In the genomic region with DNA sequence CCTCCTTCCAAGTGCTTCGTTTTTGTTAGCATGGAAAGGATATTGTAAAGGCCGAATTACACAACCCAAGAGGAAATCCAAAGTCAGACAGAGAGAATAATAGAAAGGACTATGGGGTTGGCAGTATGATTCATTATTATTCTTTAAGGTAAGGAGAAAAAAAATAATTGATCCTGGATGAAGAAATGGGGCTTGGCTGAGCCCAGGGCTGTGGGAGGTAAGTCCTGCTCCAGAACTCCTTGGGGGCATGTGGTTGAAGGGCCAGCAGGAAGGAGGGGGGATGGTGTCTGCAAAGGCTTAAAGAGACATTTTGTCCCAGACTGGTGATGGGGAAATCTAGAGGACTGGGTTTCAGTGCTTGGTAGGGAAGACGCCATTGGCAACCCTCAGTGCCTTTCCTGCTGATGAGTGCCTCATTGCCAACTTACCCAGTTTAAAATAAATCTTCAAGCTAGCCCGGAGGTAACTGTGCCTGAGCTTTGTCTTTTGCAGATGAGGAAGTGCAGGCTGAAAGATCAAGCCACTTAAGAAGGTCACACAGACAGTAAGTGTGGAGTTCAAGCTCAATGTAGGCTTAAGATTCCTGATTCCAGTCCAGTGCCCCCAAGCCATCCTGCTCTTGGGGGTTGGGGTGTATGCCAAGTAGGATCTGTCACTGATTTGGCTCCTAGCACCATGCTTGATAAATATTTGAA, we compare ENCODE assay signal across 29 cellular contexts. TPM values are rescaled to one million over a fixed set of nuclear protein-coding genes. Genes with fewer than 3 reads are reported as not detected.
DNase-seq lines count a peak whose midpoint lies in the region; TF ChIP-seq lines count a peak whose summit lies in the region.
"Had no signal": no experiment of that assay in that cellular context is flagged by ENCODE, and none has a peak within 500 bp of the region (broad histone marks: within the 10 kb centered on the region; RNA-seq: fewer than 3 reads in every experiment).

No MANE protein-coding gene starts in this region.

- peak overlapping the region; percentile 31 for H3K4me2 ChIP-seq in BLaER1

- H3K4me3 ChIP-seq in BLaER1 (no peak overlapping the region), MG63 (no peak overlapping the region), breast epithelium (no peak overlapping the region), fibroblast of mammary gland (ENCODE audit: control insufficient read depth, low read depth, low read length) (no peak overlapping the region)
- H3K4me3 ChIP-seq: heart right ventricle, right lobe of liver had no signal

- H3K9me3 ChIP-seq in BLaER1 (no peaks in the 10 kb centered on the region), MG63 (no peaks in the 10 kb centered on the region; the same call in 1 of the 2 replicates), breast epithelium (no peaks in the 10 kb centered on the region)
- H3K9me3 ChIP-seq: right lobe of liver had no signal

- H3K27me3 Mint-ChIP-seq in nephron progenitor cell (ENCODE audit: low read depth, poor library complexity), result peaks cover 19% of the 10 kb centered on the region
- H3K27me3 Mint-ChIP-seq in chondrocyte (ENCODE audit: low read depth), result no peaks in the 10 kb centered on the region

- no peak for TF ChIP-seq POLR2A in breast epithelium (IDR thresholded peaks at IDR 0.05)

- TF ChIP-seq CTCF in breast epithelium (IDR thresholded peaks at IDR 0.05) (no peak), fibroblast of mammary gland (conservative IDR thresholded peaks at IDR 0.05; ENCODE audit: control insufficient read depth, insufficient read depth, low read depth, low read length) (no peak), nephron progenitor cell (IDR thresholded peaks at IDR 0.05) (no peak), chondrocyte (IDR thresholded peaks at IDR 0.05) (no peak), GM13977 (IDR thresholded peaks at IDR 0.05; ENCODE audit: extremely low read depth, insufficient read depth, missing control alignments) (no peak)

- DNase-seq in MG63 (peak; percentile 74), breast epithelium (ENCODE audit: low spot score in 2 of 2) (peak in 1 of 2 donors; percentile 77), fibroblast of mammary gland (ENCODE audit: low read depth) (peak; percentile 33), H4 (ENCODE audit: low spot score) (no peak), nephron progenitor cell (no peak), chondrocyte (ENCODE audit: low spot score) (no peak), GM13977 (ENCODE audit: low spot score) (no peak)
- DNase-seq: activated CD4-positive, CD25-positive, alpha-beta regulatory T cell; activated CD8-positive, alpha-beta T cell treated with anti-CD3 and anti-CD28 coated beads for 36 hours; activated naive CD4-positive, alpha-beta T cell treated with Interleukin-2 at 50 U/mL for 16 hours; activated T-cell treated with anti-CD3 and anti-CD28 coated beads, Interleukin-2, amount 50 U/mL, for 1 hour; aorta; DMS 273 treated with DMSO at 0.1 percent for 48 hours; effector memory CD4-positive, alpha-beta T cell; heart right ventricle; NCI-H1436 treated with DMSO at 0.1 percent for 48 hours; NCI-H510A treated with DMSO at 0.1 percent for 48 hours; right lobe of liver; stimulated activated CD4-positive, alpha-beta T cell treated with anti-CD3 and anti-CD28 coated beads, Interleukin-15, amount 100 ng/mL, for 24 hours; stimulated activated CD8-positive, alpha-beta memory T cell treated with anti-CD3 and anti-CD28 coated beads, Interleukin-4, amount 100 ng/mL, for 48 hours; T1000 had no signal

- H3K4me1 ChIP-seq in BLaER1 (peaks cover 13% of the 10 kb centered on the region), breast epithelium (no peaks in the 10 kb centered on the region)
- H3K4me1 ChIP-seq: parathyroid adenoma, right lobe of liver had no signal

- H3K27me3 ChIP-seq in BLaER1, result no peaks in the 10 kb centered on the region
- H3K27me3 ChIP-seq in MG63, result no peaks in the 10 kb centered on the region
- H3K27me3 ChIP-seq in breast epithelium, result no peaks in the 10 kb centered on the region
- H3K27me3 ChIP-seq: heart right ventricle, right lobe of liver had no signal

- intact Hi-C loops in breast epithelium (cut with DNase I; ENCODE audit: low total_unique reads), result no loop called here

- H3K4me1 Mint-ChIP-seq in nephron progenitor cell (peaks cover 7% of the 10 kb centered on the region), chondrocyte (ENCODE audit: low read depth) (peaks cover 43% of the 10 kb centered on the region)
- H3K4me1 Mint-ChIP-seq: mesothelial cell of epicardium had no signal

- H3K36me3 ChIP-seq in BLaER1 (no peaks in the 10 kb centered on the region), MG63 (no peaks in the 10 kb centered on the region), breast epithelium (no peaks in the 10 kb centered on the region)
- H3K36me3 ChIP-seq: heart right ventricle, right lobe of liver had no signal

- H3K27ac ChIP-seq in BLaER1 (no peak overlapping the region), breast epithelium (peak overlapping the region; percentile 68 to 83)
- H3K27ac ChIP-seq: HL-60, parathyroid adenoma, right lobe of liver had no signal

- no peak overlapping the region for H3K9ac ChIP-seq in BLaER1
- H3K9ac ChIP-seq: parathyroid adenoma had no signal

- no peaks in the 10 kb centered on the region for H3K9me3 Mint-ChIP-seq in nephron progenitor cell
- no peaks in the 10 kb centered on the region for H3K9me3 Mint-ChIP-seq in chondrocyte (ENCODE audit: low read depth)
- H3K9me3 Mint-ChIP-seq: activated CD8-positive, alpha-beta T cell treated with anti-CD3 and anti-CD28 coated beads for 36 hours; natural killer cell treated with Interleukin-12 subunit alpha and Interleukin-12 subunit beta and Interleukin-15 and Interleukin-18, amount 100 ng/mL, for 72 hours had no signal

- H3K27ac Mint-ChIP-seq in nephron progenitor cell (no peak overlapping the region), chondrocyte (ENCODE audit: unreplicated experiment) (no peak overlapping the region)
- H3K27ac Mint-ChIP-seq: activated CD8-positive, alpha-beta T cell treated with anti-CD3 and anti-CD28 coated beads for 36 hours; CD14-positive monocyte; mesothelial cell of epicardium; natural killer cell treated with Interleukin-12 subunit alpha and Interleukin-12 subunit beta and Interleukin-15 and Interleukin-18, amount 100 ng/mL, for 72 hours had no signal

- no peaks in the 10 kb centered on the region for H4K20me1 ChIP-seq in BLaER1

- H3K36me3 Mint-ChIP-seq in nephron progenitor cell (ENCODE audit: low read depth), result no peaks in the 10 kb centered on the region
- H3K36me3 Mint-ChIP-seq in chondrocyte (ENCODE audit: low read depth), result no peaks in the 10 kb centered on the region
- H3K36me3 Mint-ChIP-seq: CD14-positive monocyte; mesothelial cell of epicardium; natural killer cell treated with Interleukin-12 subunit alpha and Interleukin-12 subunit beta and Interleukin-15 and Interleukin-18, amount 100 ng/mL, for 72 hours had no signal

- in situ Hi-C loops in GM13977 (cut with MboI; ENCODE audit: low pct_unique_long_range_greater_than_20kb, low sequenced_read_pairs, unreplicated experiment), result no loop called here

- H3K4me3 Mint-ChIP-seq in nephron progenitor cell (no peak overlapping the region), chondrocyte (ENCODE audit: unreplicated experiment) (no peak overlapping the region)
- H3K4me3 Mint-ChIP-seq: activated CD8-positive, alpha-beta T cell treated with anti-CD3 and anti-CD28 coated beads for 36 hours; mesothelial cell of epicardium; natural killer cell treated with Interleukin-12 subunit alpha and Interleukin-12 subunit beta and Interleukin-15 and Interleukin-18, amount 100 ng/mL, for 72 hours had no signal

RNA-seq across cellular contexts. Expression of a gene that starts 30.2 kb away (rescaled TPM):
- total RNA-seq in MG63 (2014; rRNA removed; shearing (Covaris generic); ENCODE audit: low replicate concordance), result 0.59 TPM in 1 of 2 replicates, not detected in the other
- total RNA-seq in breast epithelium, result 1 to 10 TPM in 2 of 3 donors, not detected in 1; 1.3 to 7.9 TPM
- not detected in 2 replicates for total RNA-seq in H4 (2014; rRNA removed; shearing (Covaris generic))
- total RNA-seq in chondrocyte, result not detected in 3 replicates
- total RNA-seq: activated CD8-positive, alpha-beta T cell treated with anti-CD3 and anti-CD28 coated beads for 36 hours; aorta; cerebellum; heart right ventricle; mesothelial cell of epicardium; right lobe of liver; urinary bladder had no signal

Comparison
In these comparisons a context has a peak if more than half of its experiments do, and no peak if none do; other contexts are left out.
1. DNase-seq: peak in MG63 (single experiment) and fibroblast of mammary gland (single experiment); none in H4 (single experiment), nephron progenitor cell (single experiment), chondrocyte (single experiment) and GM13977 (single experiment).